8 cellular contexts compared by ENCODE assay signal in genomic region chr19:47035495-47036232, GRCh38. TPM values are rescaled to one million over a fixed set of nuclear protein-coding genes. Genes with fewer than 3 reads are reported as not detected.
DNase-seq lines count a peak whose midpoint lies in the region; ATAC-seq, FAIRE-seq and TF ChIP-seq lines count a peak whose summit lies in the region.

No MANE protein-coding gene starts in this region.

- peak overlapping the region; percentile 85 for H3K27ac Mint-ChIP-seq in CD4-positive, alpha-beta T cell
- H3K27ac Mint-ChIP-seq in mesothelial cell of epicardium: peak overlapping the region; percentile 87

- H3K27ac ChIP-seq in CD4-positive, alpha-beta T cell (ENCODE audit: low read depth, low read length): no peak overlapping the region

- peaks cover 23% of the 10 kb centered on the region for H3K27me3 Mint-ChIP-seq in CD4-positive, alpha-beta T cell
- H3K27me3 Mint-ChIP-seq in mesothelial cell of epicardium (ENCODE audit: low read depth): peaks cover 9% of the 10 kb centered on the region

- H3K36me3 Mint-ChIP-seq in CD4-positive, alpha-beta T cell (ENCODE audit: low read depth): no peaks in the 10 kb centered on the region
- no peaks in the 10 kb centered on the region for H3K36me3 Mint-ChIP-seq in mesothelial cell of epicardium

- H3K27me3 ChIP-seq in CD4-positive, alpha-beta T cell (ENCODE audit: control insufficient read depth, insufficient read depth, low read length): peaks cover 4% of the 10 kb centered on the region

- peaks cover 15% of the 10 kb centered on the region for H3K4me1 Mint-ChIP-seq in CD4-positive, alpha-beta T cell (ENCODE audit: low read depth)
- peaks cover 16% of the 10 kb centered on the region for H3K4me1 Mint-ChIP-seq in mesothelial cell of epicardium

- peak; percentile 98 for TF ChIP-seq CTCF in CD4-positive, alpha-beta T cell (IDR thresholded peaks at IDR 0.05)
- peak; percentile 98 for TF ChIP-seq CTCF in mesothelial cell of epicardium (IDR thresholded peaks at IDR 0.05; ENCODE audit: unreplicated experiment)

- no peaks in the 10 kb centered on the region for H3K9me3 Mint-ChIP-seq in CD4-positive, alpha-beta T cell
- H3K9me3 Mint-ChIP-seq in mesothelial cell of epicardium: no peaks in the 10 kb centered on the region

- peak overlapping the region; percentile 94 for H3K4me3 Mint-ChIP-seq in CD4-positive, alpha-beta T cell
- H3K4me3 Mint-ChIP-seq in mesothelial cell of epicardium: peak overlapping the region; percentile 81

- peak; percentile 96 for ATAC-seq in CD4-positive, alpha-beta T cell (ENCODE audit: poor library complexity)
- ATAC-seq in GM19452 (IDR thresholded peaks at IDR 0.05; ENCODE audit: unreplicated experiment): peak; percentile 80

- POLR2A ChIA-PET in CD4-positive, alpha-beta T cell (lab: Charles Lee): interaction anchor here (0.6 to 2.0 kb wide), 7 partner anchors 12 to 374 kb away, joined by 3 to 10 read pairs (median 4); partner anchors contain the start of genes DACT3, TMEM160 and ZC3H4

- peak; percentile 88 to 99 (median 95) for DNase-seq in CD4-positive, alpha-beta T cell
- DNase-seq in HUDEP-2 (lab: John Stamatoyannopoulos, UW; ENCODE audit: unreplicated experiment in 76 of 76) (peak in 74 of 76 experiments; percentile 47 to 98 (median 90)), NOMO-1 treated with dmso at 0.1 percent for 144 hours (lab: John Stamatoyannopoulos, UW; ENCODE audit: unreplicated experiment) (peak; percentile 78), mesothelial cell of epicardium (ENCODE audit: low spot score in 2 of 2, unreplicated experiment in 2 of 2) (peak; percentile 78 to 99)
- peak; percentile 62 for DNase-seq in activated CD8-positive, alpha-beta memory T cell treated with anti-CD3 and anti-CD28 coated beads, Interleukin-2, amount 50 U/mL, for 1 hour (ENCODE audit: extremely low read depth)
- peak; percentile 90 to 92 for DNase-seq in stimulated activated CD8-positive, alpha-beta memory T cell treated with anti-CD3 and anti-CD28 coated beads, Interleukin-15, amount 100 ng/mL, for 4 hours (ENCODE audit: low read depth in 2 of 2)

- CTCF ChIA-PET in CD4-positive, alpha-beta T cell (lab: Charles Lee): interaction anchor here (0.6 to 2.1 kb wide), 8 partner anchors 12 to 209 kb away, joined by 3 to 10 read pairs (median 3); partner anchors contain the start of genes TMEM160 and ZC3H4

- intact Hi-C loops in CD4-positive, alpha-beta T cell (cut with DNase I, micrococcal nuclease): loop anchor here (1.0 to 10.0 kb wide), 5 partner anchors 12 to 431 kb away; partner anchors contain the start of genes CALM3 (in 1 of the 2) and TMEM160 (in 1 of the 2)

- FAIRE-seq in endometrium (lab: Jason Lieb, UNC): peak; percentile 15

- no peaks in the 10 kb centered on the region for H3K9me3 ChIP-seq in CD4-positive, alpha-beta T cell (ENCODE audit: control insufficient read depth, low read length)

RNA-seq across cellular contexts. Expression of gene TMEM160, which starts 12.8 kb away (rescaled TPM):
- total RNA-seq in CD4-positive, alpha-beta T cell: 10 to 100 TPM; 18.0 to 18.1 TPM
- 35.4 to 38.1 TPM (median 36.2 TPM) in 3 replicates for total RNA-seq in mesothelial cell of epicardium

RNA-seq across cellular contexts. Expression of gene NPAS1, which starts 16.0 kb away (rescaled TPM):
- 1 to 10 TPM; 1.1 to 2.1 TPM for total RNA-seq in CD4-positive, alpha-beta T cell
- total RNA-seq in mesothelial cell of epicardium: 3.4 to 3.9 TPM (median 3.9 TPM) in 3 replicates
